In genomic region chr7:65562522-65562921, GRCh38 we compare ENCODE assay signal across 8 cellular contexts.
DNase-seq lines count a peak whose midpoint lies in the region; ATAC-seq, FAIRE-seq and TF ChIP-seq lines count a peak whose summit lies in the region.
"Not testable (repeated sequence)": the region's sequence is repeated elsewhere in the genome, so short reads cannot be mapped to it uniquely, and the experiment has no call there.

No MANE protein-coding gene starts in this region.

- CTCF ChIA-PET in A549 (lab: Yijun Ruan, JAX); activated naive CD4-positive, alpha-beta T cell treated with anti-CD3 and anti-CD28 coated beads for 36 hours (lab: Charles Lee): not testable (repeated sequence)

- TF ChIP-seq RAD21 in A549 (conservative IDR thresholded peaks at IDR 0.05 in 1 of 2, IDR thresholded peaks at IDR 0.05 in 1 of 2), result peak in 1 of 2 experiments; percentile 24; a peak in 1 of 5 replicates

- H3K4me3 Mint-ChIP-seq in activated naive CD4-positive, alpha-beta T cell treated with anti-CD3 and anti-CD28 coated beads for 36 hours; memory B cell: not testable (repeated sequence)

- POLR2A ChIA-PET in A549 (lab: Yijun Ruan, JAX), result not testable (repeated sequence)

- not testable (repeated sequence) for H3K4me1 ChIP-seq in A549

- not testable (repeated sequence) for H3K4me2 ChIP-seq in A549

- not testable (repeated sequence) for DNase-seq in A549 (ENCODE audit: low read depth in 1 of 2, low spot score in 1 of 2); LNCaP clone FGC (ENCODE audit: low read depth)
- DNase-seq in activated naive CD4-positive, alpha-beta T cell treated with anti-CD3 and anti-CD28 coated beads for 36 hours, result peak; percentile 4
- DNase-seq in memory B cell (ENCODE audit: low spot score in 2 of 2), result peak in 1 of 2 donors; percentile 26

- H3K27ac Mint-ChIP-seq in activated naive CD4-positive, alpha-beta T cell treated with anti-CD3 and anti-CD28 coated beads for 36 hours; memory B cell: not testable (repeated sequence)

- not testable (repeated sequence) for H3K27ac ChIP-seq in A549

- WGBS in A549 (ENCODE audit: missing lambda C conversion rate), result 13% methylated on average over 1 of the region's 2 CpGs

- not testable (repeated sequence) for TF ChIP-seq EP300 in A549 (IDR thresholded peaks at IDR 0.05)

- H3K4me3 ChIP-seq in A549; LNCaP clone FGC (ENCODE audit: low read depth, low read length): not testable (repeated sequence)

- ATAC-seq in A549, result peak; percentile 93
- peak; percentile 92 for ATAC-seq in GM18511 (IDR thresholded peaks at IDR 0.05; ENCODE audit: unreplicated experiment)
- peak; percentile 91 for ATAC-seq in GM19438 (IDR thresholded peaks at IDR 0.05; ENCODE audit: low read depth, unreplicated experiment)
- ATAC-seq in GM21786 (IDR thresholded peaks at IDR 0.05; ENCODE audit: unreplicated experiment), result peak; percentile 79
- ATAC-seq in HG03103 (IDR thresholded peaks at IDR 0.05; ENCODE audit: low read depth, unreplicated experiment), result peak; percentile 89
- ATAC-seq in memory B cell (ENCODE audit: low read depth), result peak; percentile 93

- not testable (repeated sequence) for H3K36me3 Mint-ChIP-seq in activated naive CD4-positive, alpha-beta T cell treated with anti-CD3 and anti-CD28 coated beads for 36 hours (ENCODE audit: low read depth); memory B cell

- not testable (repeated sequence) for H3K9me3 ChIP-seq in A549

- not testable (repeated sequence) for H3K27me3 Mint-ChIP-seq in activated naive CD4-positive, alpha-beta T cell treated with anti-CD3 and anti-CD28 coated beads for 36 hours (ENCODE audit: low read depth); memory B cell

- intact Hi-C loops in activated naive CD4-positive, alpha-beta T cell treated with anti-CD3 and anti-CD28 coated beads for 36 hours (cut with micrococcal nuclease), result not testable (repeated sequence)

- not testable (repeated sequence) for TF ChIP-seq CTCF in A549 (IDR thresholded peaks at IDR 0.05)
- TF ChIP-seq CTCF in LNCaP clone FGC (IDR thresholded peaks at IDR 0.05; ENCODE audit: control insufficient read depth, extremely low read depth, insufficient read depth), result peak; percentile 52

- H3K9me3 Mint-ChIP-seq in activated naive CD4-positive, alpha-beta T cell treated with anti-CD3 and anti-CD28 coated beads for 36 hours; memory B cell: not testable (repeated sequence)

- not testable (repeated sequence) for FAIRE-seq in A549 (lab: Jason Lieb, UNC)

- not testable (repeated sequence) for TF ChIP-seq POLR2A in A549 (IDR thresholded peaks at IDR 0.05; ENCODE audit: low read length)

- H3K4me1 Mint-ChIP-seq in activated naive CD4-positive, alpha-beta T cell treated with anti-CD3 and anti-CD28 coated beads for 36 hours (ENCODE audit: low read depth); memory B cell: not testable (repeated sequence)
